ENCODE assay signal across 20 cellular contexts in the genomic region with DNA sequence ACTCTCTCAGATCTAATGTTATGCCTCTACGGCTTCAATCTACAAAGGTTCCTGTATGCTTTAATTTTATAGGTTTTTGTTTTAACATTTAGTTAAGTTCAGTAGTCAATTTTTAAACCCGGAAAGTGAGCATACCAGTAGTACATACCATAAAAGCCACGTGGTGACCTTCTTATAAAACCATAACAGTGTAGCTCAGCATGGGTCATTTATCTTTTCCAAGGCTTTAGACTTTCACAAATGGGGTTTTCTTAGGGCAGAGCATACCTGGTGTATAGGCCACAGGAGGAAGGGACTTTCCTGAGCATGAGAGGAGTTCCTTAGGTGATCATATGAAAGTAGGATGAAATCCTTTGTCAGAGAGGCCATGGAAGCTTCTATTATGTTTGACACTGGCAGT. TPM values are rescaled to one million over a fixed set of nuclear protein-coding genes. Genes with fewer than 3 reads are reported as not detected.
A peak's percentile ranks its signal among the peaks of the same experiment; 100 is the strongest.
DNase-seq lines count a peak whose midpoint lies in the region; TF ChIP-seq lines count a peak whose summit lies in the region.
"Had no signal": no experiment of that assay in that cellular context is flagged by ENCODE, and none has a peak within 500 bp of the region (broad histone marks: within the 10 kb centered on the region; RNA-seq: fewer than 3 reads in every experiment).

No MANE protein-coding gene starts in this region.

- peak overlapping the region in 8 of 11 experiments; percentile 21 to 61 (median 49); a peak in 16 of 22 replicates for H3K4me2 ChIP-seq in BLaER1 treated with 17β-estradiol and CSF1 and Interleukin-3, amounts not matched to agents 10 nM and 100 nM
- H3K4me2 ChIP-seq: A549, GM23338 had no signal

- peak overlapping the region; percentile 75 for H3K27ac Mint-ChIP-seq in osteocyte (ENCODE audit: unreplicated experiment)
- H3K27ac Mint-ChIP-seq: GM23338 had no signal

- no peaks in the 10 kb centered on the region for H3K27me3 Mint-ChIP-seq in osteocyte (ENCODE audit: unreplicated experiment)

- H3K4me1 ChIP-seq in BLaER1 treated with 17β-estradiol and CSF1 and Interleukin-3, amounts not matched to agents 10 nM and 100 nM, result peaks cover 9 to 27% (median 22%) of the 10 kb centered on the region in 10 experiments
- peaks cover 6 to 18% of the 10 kb centered on the region in 2 donors for H3K4me1 ChIP-seq in ascending aorta
- H3K4me1 ChIP-seq: A549 had no signal

- H3K4me3 ChIP-seq in BLaER1 treated with 17β-estradiol and CSF1 and Interleukin-3, amounts not matched to agents 10 nM and 100 nM, result no peak overlapping the region
- no peak overlapping the region for H3K4me3 ChIP-seq in ascending aorta
- H3K4me3 ChIP-seq: A549, GM23338 had no signal

- no peaks in the 10 kb centered on the region for H3K27me3 ChIP-seq in BLaER1 treated with 17β-estradiol and CSF1 and Interleukin-3, amounts not matched to agents 10 nM and 100 nM
- no peaks in the 10 kb centered on the region for H3K27me3 ChIP-seq in ascending aorta

- no peak overlapping the region for H3K9ac ChIP-seq in BLaER1 treated with 17β-estradiol and CSF1 and Interleukin-3, amounts not matched to agents 10 nM and 100 nM

- H3K9me3 Mint-ChIP-seq in osteocyte (ENCODE audit: unreplicated experiment), result peaks cover 3% of the 10 kb centered on the region
- H3K9me3 Mint-ChIP-seq: GM23338 had no signal

- peaks cover 0 to 20% (median 0%) of the 10 kb centered on the region in 11 experiments; a peak in 3 of 22 replicates for H3K36me3 ChIP-seq in BLaER1 treated with 17β-estradiol and CSF1 and Interleukin-3, amounts not matched to agents 10 nM and 100 nM
- H3K36me3 ChIP-seq in ascending aorta, result peaks cover 8 to 9% of the 10 kb centered on the region in 2 donors

- no peaks in the 10 kb centered on the region for H4K20me1 ChIP-seq in BLaER1 treated with 17β-estradiol and CSF1 and Interleukin-3, amounts not matched to agents 10 nM and 100 nM

- peaks cover 46% of the 10 kb centered on the region for H3K4me1 Mint-ChIP-seq in osteocyte (ENCODE audit: unreplicated experiment)

- no peaks in the 10 kb centered on the region for H3K9me3 ChIP-seq in BLaER1 treated with 17β-estradiol and CSF1 and Interleukin-3, amounts not matched to agents 10 nM and 100 nM (replicated peaks in 1 of 11)
- H3K9me3 ChIP-seq in ascending aorta, result no peaks in the 10 kb centered on the region
- H3K9me3 ChIP-seq: A549 had no signal

- H3K27ac ChIP-seq in BLaER1 treated with 17β-estradiol and CSF1 and Interleukin-3, amounts not matched to agents 10 nM and 100 nM, result no peak overlapping the region
- peak overlapping the region; percentile 63 to 66 for H3K27ac ChIP-seq in ascending aorta
- H3K27ac ChIP-seq: A549, C4-2B, HL-60 had no signal

- no peak overlapping the region for H3K4me3 Mint-ChIP-seq in osteocyte (ENCODE audit: unreplicated experiment)
- H3K4me3 Mint-ChIP-seq: GM23338 had no signal

- peaks cover 19% of the 10 kb centered on the region for H3K36me3 Mint-ChIP-seq in osteocyte (ENCODE audit: unreplicated experiment)

- TF ChIP-seq CTCF in ascending aorta (IDR thresholded peaks at IDR 0.05) (no peak), osteocyte (IDR thresholded peaks at IDR 0.05) (no peak)

- intact Hi-C loops in ascending aorta (cut with DNase I), result no loop called here

- DNase-seq in ascending aorta (ENCODE audit: low spot score in 2 of 2), result no peak
- DNase-seq in fibroblast of peridontal ligament (ENCODE audit: extremely low read depth), result peak; percentile 40
- DNase-seq in osteocyte (ENCODE audit: extremely low spot score, unreplicated experiment), result no peak
- DNase-seq in NCI-H2029 treated with DMSO at 0.1 percent for 48 hours (lab: John Stamatoyannopoulos, UW), result no peak
- no peak for DNase-seq in stimulated activated CD4-positive, alpha-beta T cell treated with anti-CD3 and anti-CD28 coated beads, Interleukin-12 subunit alpha, Interleukin-12 subunit beta, amount 100 ng/mL, for 4 hours
- DNase-seq in hepatic stellate cell (ENCODE audit: low spot score), result no peak
- no peak for DNase-seq in activated naive CD4-positive, alpha-beta T cell (lab: John Stamatoyannopoulos, UW)
- DNase-seq: DND-41, GDM1, NCI-H1105 treated with DMSO at 0.1 percent for 48 hours, NCI-H187, NCI-H748 treated with DMSO at 0.1 percent for 48 hours, RPMI8226 had no signal

RNA-seq across cellular contexts. Expression of a gene that starts 23.2 kb away (rescaled TPM):
- 20.1 TPM for total RNA-seq in ascending aorta
- total RNA-seq in osteocyte, result 53.3 and 56.0 TPM in 2 replicates
- total RNA-seq: GM23338 had no signal

RNA-seq across cellular contexts. Expression of a gene that starts 30.3 kb away (rescaled TPM):
- total RNA-seq in ascending aorta (43.5 TPM), osteocyte (116 and 129 TPM in 2 replicates)
- total RNA-seq: GM23338, LHCN-M2, NCI-H460 had no signal

Comparison
In these comparisons a context has a peak if more than half of its experiments do, and no peak if none do; other contexts are left out.
1. H3K27ac ChIP-seq: peak in ascending aorta (2 of 2); none in BLaER1 treated with 17β-estradiol and CSF1 and Interleukin-3, amounts not matched to agents 10 nM and 100 nM (0 of 11).